Comparison of ENCODE assay signal across 20 cellular contexts in genomic region chr12:91370086-91370868, GRCh38.
DNase-seq lines count a peak whose midpoint lies in the region; ATAC-seq, FAIRE-seq and TF ChIP-seq lines count a peak whose summit lies in the region.
"Had no signal": no experiment of that assay in that cellular context is flagged by ENCODE, and none has a peak within 500 bp of the region (broad histone marks: within the 10 kb centered on the region; RNA-seq: fewer than 3 reads in every experiment).

No MANE protein-coding gene starts in this region.

- peak overlapping the region; percentile 44 for H2BK120ac ChIP-seq in H1 (replicated peaks; ENCODE audit: low read depth, low read length)

- no peak overlapping the region for H3K56ac ChIP-seq in H1 (replicated peaks; ENCODE audit: insufficient read length, low read depth, low read length)

- H3K36me3 Mint-ChIP-seq in neural progenitor cell = no peaks in the 10 kb centered on the region
- H3K36me3 Mint-ChIP-seq: stimulated activated memory B cell treated with anti-CD40 and anti-IgM and Interleukin-4, amounts not matched to agents 10 μg/mL and 1 μg/mL and 100 μg/mL, for 72 hours had no signal

- H4K20me1 ChIP-seq in H1 (replicated peaks in 1 of 2; ENCODE audit: control insufficient read depth in 1 of 2, insufficient read depth in 2 of 2, low read length in 2 of 2) = no peaks in the 10 kb centered on the region
- H4K20me1 ChIP-seq in neural progenitor cell (ENCODE audit: low read depth) = no peaks in the 10 kb centered on the region

- H3K27me3 ChIP-seq in H7 (ENCODE audit: control insufficient read depth, insufficient read depth, low read length) (no peaks in the 10 kb centered on the region), H1 (replicated peaks in 1 of 4; ENCODE audit: control insufficient read depth in 3 of 4, extremely low read depth in 1 of 4, insufficient read depth in 3 of 4, low read length in 3 of 4) (no peaks in the 10 kb centered on the region), neural progenitor cell (no peaks in the 10 kb centered on the region)
- H3K27me3 ChIP-seq: suprapubic skin had no signal

- peak overlapping the region in 1 of 2 experiments; percentile 32; a peak in 1 of 4 replicates for H3K4me2 ChIP-seq in H1 (ENCODE audit: insufficient read depth in 1 of 2, low read depth in 2 of 2, low read length in 2 of 2)
- no peak overlapping the region for H3K4me2 ChIP-seq in neural progenitor cell

- no peaks in the 10 kb centered on the region for H3K79me1 ChIP-seq in H1 (ENCODE audit: low read depth, low read length)

- peaks cover 13% of the 10 kb centered on the region for H3F3A ChIP-seq in neural progenitor cell (ENCODE audit: low read depth)

- FAIRE-seq in H1 (lab: Jason Lieb, UNC) = peak; percentile 36

- no peak overlapping the region for H2AK5ac ChIP-seq in H1 (ENCODE audit: low read depth, low read length)

- no peaks in the 10 kb centered on the region for H3K9me3 Mint-ChIP-seq in neural progenitor cell
- H3K9me3 Mint-ChIP-seq: activated naive CD4-positive, alpha-beta T cell treated with anti-CD3 and anti-CD28 coated beads for 36 hours; stimulated activated memory B cell treated with anti-CD40 and anti-IgM and Interleukin-4, amounts not matched to agents 10 μg/mL and 1 μg/mL and 100 μg/mL, for 72 hours had no signal

- TF ChIP-seq EP300 in H1 (IDR thresholded peaks at IDR 0.05; ENCODE audit: borderline replicate concordance in 1 of 2, low read depth in 2 of 2, low read length in 2 of 2) = no peak

- peaks cover 5% of the 10 kb centered on the region for H3K4me1 Mint-ChIP-seq in neural progenitor cell
- H3K4me1 Mint-ChIP-seq: activated CD4-positive, alpha-beta T cell treated with anti-CD3 and anti-CD28 coated beads for 36 hours had no signal

- no peak for TF ChIP-seq CTCF in H1 (IDR thresholded peaks at IDR 0.05; ENCODE audit: control extremely low read depth in 1 of 3, insufficient read depth in 1 of 3, low read depth in 1 of 3, low read length in 3 of 3)
- TF ChIP-seq CTCF in neural progenitor cell (IDR thresholded peaks at IDR 0.05) = no peak

- H3K27ac ChIP-seq in H1 (ENCODE audit: low read depth, low read length) (no peak overlapping the region), neural progenitor cell (no peak overlapping the region)
- H3K27ac ChIP-seq: left ventricle myocardium inferior, prostate gland, suprapubic skin had no signal

- H3K4me3 Mint-ChIP-seq in neural progenitor cell = no peak overlapping the region
- H3K4me3 Mint-ChIP-seq: activated CD4-positive, alpha-beta T cell treated with anti-CD3 and anti-CD28 coated beads for 36 hours; activated naive CD4-positive, alpha-beta T cell treated with anti-CD3 and anti-CD28 coated beads for 36 hours; stimulated activated memory B cell treated with anti-CD40 and anti-IgM and Interleukin-4, amounts not matched to agents 10 μg/mL and 1 μg/mL and 100 μg/mL, for 72 hours had no signal

- no peak overlapping the region for H2BK15ac ChIP-seq in H1 (ENCODE audit: low read length)

- H3K9ac ChIP-seq in H1 (replicated peaks in 1 of 4; ENCODE audit: extremely low read depth in 1 of 4, low read depth in 3 of 4, low read length in 3 of 4) = peak overlapping the region in 1 of 4 experiments; percentile 49; a peak in 1 of 7 replicates
- H3K9ac ChIP-seq in neural progenitor cell = no peak overlapping the region

- no peaks in the 10 kb centered on the region for H3K23me2 ChIP-seq in H1 (ENCODE audit: low read depth, low read length)

- peak overlapping the region; percentile 85 for H3K18ac ChIP-seq in H1 (ENCODE audit: extremely low read depth, low read length)

- DNase-seq in H7 (peak; percentile 2), NCI-H82 (lab: John Stamatoyannopoulos, UW) (peak; percentile 61), H1 (ENCODE audit: low read depth in 1 of 2, low spot score in 2 of 2) (no peak), neural progenitor cell (ENCODE audit: low spot score) (peak; percentile 39), NCI-H146 treated with DMSO at 0.1 percent for 48 hours (lab: John Stamatoyannopoulos, UW; ENCODE audit: unreplicated experiment) (no peak), RKO (ENCODE audit: low spot score) (no peak)
- DNase-seq: activated CD4-positive, alpha-beta T cell treated with anti-CD3 and anti-CD28 coated beads for 36 hours; activated naive CD4-positive, alpha-beta T cell treated with anti-CD3 and anti-CD28 coated beads for 36 hours; activated T-cell treated with anti-CD3 and anti-CD28 coated beads, Interleukin-2, amount 50 U/mL, for 48 hours; amygdala; left ventricle myocardium inferior; mucosa of descending colon; NCI-H1105; NCI-H2107; NCI-H510A; stimulated activated CD4-positive, alpha-beta T cell treated with anti-CD3 and anti-CD28 coated beads, Interleukin-2, amount 100 ng/mL, for 24 hours had no signal

- no peak overlapping the region; the same call in 1 of the 2 replicates for H2BK12ac ChIP-seq in H1 (ENCODE audit: low read depth, low read length)

- no peak overlapping the region for H4K5ac ChIP-seq in H1 (ENCODE audit: insufficient read length, low read depth, low read length)

- H2BK20ac ChIP-seq in H1 (ENCODE audit: low read length) = 0 out of 2 replicates have a peak overlapping the region, but pooled peaks have one; percentile 29

- POLR2A ChIA-PET in H1 (lab: Charles Lee; ENCODE audit: partially characterized antibody) = interaction anchor here (1.3 kb wide), 1 partner anchor 11 kb away, joined by 3 read pairs; no protein-coding TSS in a partner anchor

- H3K14ac ChIP-seq in H1 (ENCODE audit: insufficient read length) = no peak overlapping the region

- no peak for ATAC-seq in HG03442 (IDR thresholded peaks at IDR 0.05; ENCODE audit: unreplicated experiment)
- ATAC-seq: activated CD4-positive, alpha-beta T cell treated with anti-CD3 and anti-CD28 coated beads for 36 hours; mucosa of descending colon; stimulated activated memory B cell treated with anti-CD40 and anti-IgM and Interleukin-4, amounts not matched to agents 10 μg/mL and 1 μg/mL and 100 μg/mL, for 72 hours had no signal

- no peak for TF ChIP-seq POLR2A in H1 (IDR thresholded peaks at IDR 0.05; ENCODE audit: control extremely low read depth in 1 of 2, low read depth in 2 of 2, low read length in 2 of 2)

- WGBS in H1 (ENCODE audit: extremely low coverage in 1 of 2, insufficient coverage in 1 of 2, insufficient read length in 1 of 2, insufficient replicate concordance in 2 of 2, low coverage in 1 of 2, low lambda C conversion rate in 2 of 2, missing lambda C conversion rate in 1 of 2), 2 experiments = 51% methylated on average over 4 of the region's 4 CpGs; no CpG with 5 or more reads in 1 of the 2 experiments

- H2BK5ac ChIP-seq in H1 (ENCODE audit: low read depth, low read length) = peak overlapping the region; percentile 41; the same call in 1 of the 2 replicates

- H3K9me3 ChIP-seq in H1 (ENCODE audit: insufficient read depth in 2 of 2, low read depth in 1 of 2, low read length in 1 of 2) (no peaks in the 10 kb centered on the region), neural progenitor cell (ENCODE audit: low read depth) (no peaks in the 10 kb centered on the region)
- H3K9me3 ChIP-seq: left ventricle myocardium inferior, mucosa of descending colon, prostate gland, suprapubic skin had no signal

- H4K91ac ChIP-seq in H1 (replicated peaks; ENCODE audit: insufficient read length, low read length) = peak overlapping the region; percentile 63

- H3K36me3 ChIP-seq in H7 (replicated peaks; ENCODE audit: control insufficient read depth, insufficient read depth, low read length) = no peaks in the 10 kb centered on the region
- H3K36me3 ChIP-seq in H1 (ENCODE audit: control insufficient read depth in 2 of 4, insufficient read depth in 4 of 4, low read length in 3 of 4) = no peaks in the 10 kb centered on the region
- H3K36me3 ChIP-seq in neural progenitor cell = no peaks in the 10 kb centered on the region
- H3K36me3 ChIP-seq: left ventricle myocardium inferior, prostate gland, suprapubic skin had no signal

- H3K4me1 ChIP-seq in H1 (replicated peaks in 1 of 4; ENCODE audit: control insufficient read depth in 3 of 4, insufficient read depth in 4 of 4, low read length in 3 of 4) = peaks cover 2 to 7% (median 6%) of the 10 kb centered on the region in 4 experiments; a peak in 3 of 7 replicates
- H3K4me1 ChIP-seq in neural progenitor cell = peaks cover 8% of the 10 kb centered on the region
- H3K4me1 ChIP-seq: left ventricle myocardium inferior, prostate gland, suprapubic skin had no signal

- CTCF ChIA-PET in H1 (lab: Charles Lee; ENCODE audit: partially characterized antibody) = interaction anchor here (0.6 to 4.8 kb wide), 5 partner anchors 9 to 166 kb away, joined by 3 to 41 read pairs (median 4); no protein-coding TSS in a partner anchor

- H3K27ac Mint-ChIP-seq in neural progenitor cell = no peak overlapping the region
- H3K27ac Mint-ChIP-seq: activated CD4-positive, alpha-beta T cell treated with anti-CD3 and anti-CD28 coated beads for 36 hours; activated naive CD4-positive, alpha-beta T cell treated with anti-CD3 and anti-CD28 coated beads for 36 hours; stimulated activated memory B cell treated with anti-CD40 and anti-IgM and Interleukin-4, amounts not matched to agents 10 μg/mL and 1 μg/mL and 100 μg/mL, for 72 hours had no signal

- no peak overlapping the region for H3K4ac ChIP-seq in H1 (replicated peaks; ENCODE audit: insufficient read length, low read depth, low read length)

- no peak for TF ChIP-seq RAD21 in H1 (IDR thresholded peaks at IDR 0.05 in 1 of 2, conservative IDR thresholded peaks at IDR 0.05 in 1 of 2; ENCODE audit: low read depth in 2 of 2, low read length in 2 of 2)

- H2AFZ ChIP-seq in H1 (ENCODE audit: low read length) = peak overlapping the region; percentile 92
- H2AFZ ChIP-seq in neural progenitor cell (replicated peaks) = peak overlapping the region; percentile 20

- H3K4me3 ChIP-seq in H7 (ENCODE audit: insufficient read depth, low read depth, low read length) = no peak overlapping the region
- H3K4me3 ChIP-seq in H1 (ENCODE audit: extremely low read depth in 1 of 4, insufficient read depth in 2 of 4, low read depth in 3 of 4, low read length in 4 of 4) = no peak overlapping the region
- H3K4me3 ChIP-seq in neural progenitor cell = no peak overlapping the region
- H3K4me3 ChIP-seq: left ventricle myocardium inferior, mucosa of descending colon, prostate gland, suprapubic skin had no signal

- no peak overlapping the region for H3K23ac ChIP-seq in H1 (ENCODE audit: insufficient read length)

- H3K79me2 ChIP-seq in H1 (ENCODE audit: control insufficient read depth in 1 of 2, insufficient read depth in 2 of 2, low read length in 2 of 2) (no peaks in the 10 kb centered on the region), neural progenitor cell (ENCODE audit: low read depth) (no peaks in the 10 kb centered on the region)

- no peaks in the 10 kb centered on the region for H3K27me3 Mint-ChIP-seq in neural progenitor cell (ENCODE audit: insufficient read depth, low read depth)
- H3K27me3 Mint-ChIP-seq: activated CD4-positive, alpha-beta T cell treated with anti-CD3 and anti-CD28 coated beads for 36 hours had no signal

- H4K8ac ChIP-seq in H1 (ENCODE audit: extremely low read depth, insufficient read depth, low read length) = no peak overlapping the region

TF ChIP-seq in H1, 55 proteins besides CTCF, POLR2A, EP300 and RAD21 (continues in another document):
- no peak for TF ChIP-seq CBX5 (IDR thresholded peaks at IDR 0.05; ENCODE audit: low read depth, low read length)

Comparison
In these comparisons a context has a peak if more than half of its experiments do, and no peak if none do; other contexts are left out.
1. DNase-seq: peak in H7 (single experiment), NCI-H82 (single experiment) and neural progenitor cell (single experiment); none in H1 (0 of 2), NCI-H146 treated with DMSO at 0.1 percent for 48 hours (single experiment) and RKO (single experiment).